Comparison of ENCODE assay signal across 23 cellular contexts in the genomic region with DNA sequence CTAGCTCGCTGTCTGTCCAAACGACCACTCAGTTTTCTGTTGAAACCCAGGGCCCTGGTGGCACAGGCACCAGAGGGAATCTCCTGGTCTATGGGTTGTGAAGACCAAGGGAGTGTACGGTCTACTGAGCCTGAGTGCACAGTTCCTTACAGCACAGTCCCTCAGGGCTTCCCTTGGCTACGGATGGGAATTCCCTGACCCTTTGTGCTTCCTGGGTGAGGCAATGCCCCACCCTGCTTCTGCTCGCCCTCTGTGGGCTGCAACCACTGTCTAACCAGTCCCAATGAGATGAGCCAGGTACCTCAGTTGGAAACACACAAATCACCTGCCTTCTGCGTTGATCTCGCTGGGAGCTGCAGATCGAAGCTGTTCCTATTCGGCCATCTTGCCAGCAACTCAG. TPM values are rescaled to one million over a fixed set of nuclear protein-coding genes. Genes with fewer than 3 reads are reported as not detected.
"Had no signal": no experiment of that assay in that cellular context is flagged by ENCODE, and none has a peak within 500 bp of the region (broad histone marks: within the 10 kb centered on the region; RNA-seq: fewer than 3 reads in every experiment).

No MANE protein-coding gene starts in this region.

- H3K4me3 Mint-ChIP-seq: mesothelial cell of epicardium had no signal

- H3K4me1 Mint-ChIP-seq: mesothelial cell of epicardium had no signal

- H3K27ac Mint-ChIP-seq: activated naive CD4-positive, alpha-beta T cell treated with anti-CD3 and anti-CD28 coated beads, Interleukin-2, amount 50 U/mL, for 72 hours; mesothelial cell of epicardium had no signal

- H3K27ac ChIP-seq: prostate gland, thoracic aorta, upper lobe of right lung, VCaP had no signal

- H3K9me3 ChIP-seq: prostate gland, thoracic aorta, upper lobe of right lung had no signal

- ATAC-seq: activated naive CD4-positive, alpha-beta T cell treated with anti-CD3 and anti-CD28 coated beads, Interleukin-2, amount 50 U/mL, for 72 hours; right cardiac atrium; upper lobe of right lung had no signal

- DNase-seq: activated CD4-positive, alpha-beta T cell treated with anti-CD3 and anti-CD28 coated beads, Interleukin-2, amount 50 U/mL, for 4 hours; activated CD4-positive, CD25-positive, alpha-beta regulatory T cell treated with anti-CD3 and anti-CD28 coated beads, Interleukin-2, amount 50 U/mL, for 72 hours; activated gamma-delta T cell; dermis blood vessel endothelial cell; effector memory CD4-positive, alpha-beta T cell; foreskin fibroblast; hypothalamus; right cardiac atrium; stimulated activated CD4-positive, alpha-beta T cell treated with anti-CD3 and anti-CD28 coated beads, Interleukin-2, amount 100 ng/mL, for 48 hours; T-helper 2 cell; upper lobe of right lung had no signal

- H3K4me3 ChIP-seq: prostate gland, thoracic aorta, upper lobe of right lung had no signal

- H3K27me3 ChIP-seq: upper lobe of right lung had no signal

RNA-seq across cellular contexts. Expression of gene CCDC196, which starts 44.4 kb away (rescaled TPM):
- total RNA-seq: activated CD8-positive, alpha-beta memory T cell treated with anti-CD3 and anti-CD28 coated beads for 36 hours; activated naive CD4-positive, alpha-beta T cell treated with anti-CD3 and anti-CD28 coated beads, Interleukin-2, amount 50 U/mL, for 72 hours; cardiac septum; dermis blood vessel endothelial cell; endothelial cell of umbilical vein; kidney epithelial cell; lower leg skin; mesothelial cell of epicardium; osteocyte; right cardiac atrium; skeletal muscle tissue; thoracic aorta; upper lobe of right lung had no signal
